1 cellular context compared by ENCODE assay signal in the genomic region with DNA sequence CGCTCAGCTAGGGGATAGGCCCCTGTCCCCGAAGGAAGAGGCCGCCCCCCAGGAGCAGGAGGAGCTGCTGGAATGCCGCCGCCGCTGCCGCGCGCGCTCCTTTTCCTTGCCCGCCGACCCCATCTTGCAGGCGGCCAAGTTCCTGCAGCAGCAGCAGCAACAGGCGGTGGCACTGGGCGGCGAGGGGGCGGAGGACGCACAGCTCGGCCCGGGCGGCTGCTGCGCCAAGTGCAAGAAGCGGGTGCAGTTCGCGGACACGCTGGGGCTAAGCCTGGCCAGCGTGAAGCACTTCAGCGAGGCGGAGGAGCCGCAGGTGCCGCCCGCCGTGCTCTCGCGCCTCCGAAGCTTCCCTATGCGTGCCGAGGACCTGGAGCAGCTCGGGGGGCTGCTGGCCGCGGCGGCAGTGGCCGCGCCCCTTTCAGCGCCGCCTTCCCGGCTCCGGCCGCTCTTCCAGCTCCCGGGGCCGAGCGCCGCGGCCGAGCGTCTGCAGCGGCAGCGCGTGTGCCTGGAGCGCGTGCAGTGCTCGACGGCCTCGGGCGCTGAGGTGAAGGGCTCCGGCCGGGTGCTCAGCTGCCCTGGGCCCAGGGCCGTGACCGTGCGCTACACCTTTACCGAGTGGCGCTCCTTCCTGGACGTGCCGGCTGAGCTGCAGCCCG.
A peak's percentile ranks its signal among the peaks of the same experiment; 100 is the strongest.
TF ChIP-seq lines count a peak whose summit lies in the region.

No MANE protein-coding gene starts in this region.

TF ChIP-seq in WTC11, 78 proteins besides CTCF, POLR2A, EP300 and RAD21 (continued from another document):
- TF ChIP-seq KAT7 (CRISPR knock-in tag; IDR thresholded peaks at IDR 0.05; ENCODE audit: borderline replicate concordance): peak; percentile 89; the same call in 1 of the 2 replicates
